Comparison of ENCODE assay signal across 29 cellular contexts in genomic region chr2:180829261-180829660, GRCh38.
DNase-seq lines count a peak whose midpoint lies in the region; ATAC-seq, FAIRE-seq and TF ChIP-seq lines count a peak whose summit lies in the region.
"Had no signal": no experiment of that assay in that cellular context is flagged by ENCODE, and none has a peak within 500 bp of the region (broad histone marks: within the 10 kb centered on the region; RNA-seq: fewer than 3 reads in every experiment).

No MANE protein-coding gene starts in this region.

- H3K4me1 ChIP-seq in HAP-1, result peaks cover 16% of the 10 kb centered on the region
- H3K4me1 ChIP-seq in astrocyte (ENCODE audit: insufficient read depth, low read length), result no peaks in the 10 kb centered on the region
- no peaks in the 10 kb centered on the region for H3K4me1 ChIP-seq in A673 (ENCODE audit: insufficient read depth, low read length, poor library complexity, severe bottlenecking)
- H3K4me1 ChIP-seq: heart left ventricle, suprapubic skin, upper lobe of right lung had no signal

- H3K27me3 ChIP-seq in HAP-1 (ENCODE audit: low read depth), result no peaks in the 10 kb centered on the region
- no peaks in the 10 kb centered on the region for H3K27me3 ChIP-seq in astrocyte (ENCODE audit: insufficient read depth, low read length)
- H3K27me3 ChIP-seq in A673 (replicated peaks; ENCODE audit: insufficient read depth, low read depth, low read length, poor library complexity), result no peaks in the 10 kb centered on the region
- H3K27me3 ChIP-seq: heart left ventricle, MG63, suprapubic skin, upper lobe of right lung had no signal

- no peak overlapping the region for H3K4me2 ChIP-seq in astrocyte (ENCODE audit: low read length)

- CTCF ChIA-PET in A673 (lab: Charles Lee), result no interaction called here

- H3K4me1 Mint-ChIP-seq in astrocyte (ENCODE audit: low read depth, unreplicated experiment), result peaks cover 13% of the 10 kb centered on the region
- H3K4me1 Mint-ChIP-seq: activated CD4-positive, alpha-beta T cell treated with anti-CD3 and anti-CD28 coated beads, Interleukin-2, amount 10 ng/mL, durations not matched to agents 24 days and 14 days; brain; IgD-negative memory B cell; stimulated activated naive B cell treated with anti-CD40 and anti-IgM and Interleukin-4, amounts not matched to agents 10 μg/mL and 1 μg/mL and 100 μg/mL, for 72 hours had no signal

- H3K36me3 ChIP-seq in HAP-1 (replicated peaks) (no peaks in the 10 kb centered on the region), astrocyte (ENCODE audit: insufficient read depth, low read length) (no peaks in the 10 kb centered on the region), A673 (ENCODE audit: insufficient read depth, low read length, poor library complexity, severe bottlenecking) (no peaks in the 10 kb centered on the region)
- H3K36me3 ChIP-seq: heart left ventricle, MG63, suprapubic skin, upper lobe of right lung had no signal

- peak overlapping the region; percentile 26 for H3K27ac Mint-ChIP-seq in astrocyte (ENCODE audit: unreplicated experiment)
- H3K27ac Mint-ChIP-seq: activated CD4-positive, alpha-beta T cell treated with anti-CD3 and anti-CD28 coated beads, Interleukin-2, amount 10 ng/mL, durations not matched to agents 24 days and 14 days; brain; IgD-negative memory B cell; progenitor cell of endocrine pancreas; stimulated activated naive B cell treated with anti-CD40 and anti-IgM and Interleukin-4, amounts not matched to agents 10 μg/mL and 1 μg/mL and 100 μg/mL, for 72 hours; T-helper 2 cell treated with Interferon-gamma antibody and Interleukin-4, amounts not matched to agents 5 μg/mL and 100 μg/mL, for 36 hours had no signal

- BruUV-seq in A673 (replicated peaks; lab: Mats Ljungman, UMichigan), result no TSS peak

- no peaks in the 10 kb centered on the region for H3K27me3 Mint-ChIP-seq in astrocyte (ENCODE audit: low read depth, unreplicated experiment)
- H3K27me3 Mint-ChIP-seq: activated CD4-positive, alpha-beta T cell treated with anti-CD3 and anti-CD28 coated beads, Interleukin-2, amount 10 ng/mL, durations not matched to agents 24 days and 14 days; IgD-negative memory B cell; progenitor cell of endocrine pancreas had no signal

- no peaks in the 10 kb centered on the region for H3K36me3 Mint-ChIP-seq in astrocyte (ENCODE audit: low read depth, unreplicated experiment)
- H3K36me3 Mint-ChIP-seq: brain; IgD-negative memory B cell; stimulated activated naive B cell treated with anti-CD40 and anti-IgM and Interleukin-4, amounts not matched to agents 10 μg/mL and 1 μg/mL and 100 μg/mL, for 72 hours had no signal

- no peaks in the 10 kb centered on the region for H3K9me3 ChIP-seq in HAP-1
- H3K9me3 ChIP-seq in astrocyte (ENCODE audit: insufficient read depth, low read depth, low read length), result no peaks in the 10 kb centered on the region
- no peaks in the 10 kb centered on the region for H3K9me3 ChIP-seq in A673 (ENCODE audit: low read depth, low read length, poor library complexity, severe bottlenecking)
- H3K9me3 ChIP-seq: heart left ventricle, suprapubic skin, upper lobe of right lung had no signal

- peak overlapping the region; percentile 5 for H2AFZ ChIP-seq in astrocyte (ENCODE audit: low read depth, low read length)

- no peak overlapping the region for H3K27ac ChIP-seq in astrocyte (ENCODE audit: low read depth, low read length)
- H3K27ac ChIP-seq in A673 (ENCODE audit: low read depth, low read length, poor library complexity, severe bottlenecking), result no peak overlapping the region
- H3K27ac ChIP-seq: heart left ventricle, HL-60, suprapubic skin, upper lobe of right lung, VCaP had no signal

- in situ Hi-C loops in HAP-1 (cut with MboI; ENCODE audit: low sequenced_read_pairs), result no loop called here

- H3K4me3 Mint-ChIP-seq in astrocyte (ENCODE audit: unreplicated experiment), result no peak overlapping the region
- H3K4me3 Mint-ChIP-seq: activated CD4-positive, alpha-beta T cell treated with anti-CD3 and anti-CD28 coated beads, Interleukin-2, amount 10 ng/mL, durations not matched to agents 24 days and 14 days; activated T-cell treated with anti-CD3 and anti-CD28 coated beads, Interleukin-2, amount 50 U/mL, for 4 hours; brain; IgD-negative memory B cell; stimulated activated naive B cell treated with anti-CD40 and anti-IgM and Interleukin-4, amounts not matched to agents 10 μg/mL and 1 μg/mL and 100 μg/mL, for 72 hours; T-helper 2 cell treated with Interferon-gamma antibody and Interleukin-4, amounts not matched to agents 5 μg/mL and 100 μg/mL, for 36 hours had no signal

- H4K20me1 ChIP-seq in astrocyte (ENCODE audit: insufficient read depth, low read length), result no peaks in the 10 kb centered on the region

- peak; percentile 69 for FAIRE-seq in astrocyte (lab: Jason Lieb, UNC)

- POLR2A ChIA-PET in A673 (lab: Charles Lee; ENCODE audit: low non-redundant PET), result no interaction called here

- no peak for ATAC-seq in HG03159 (IDR thresholded peaks at IDR 0.05; ENCODE audit: unreplicated experiment)
- ATAC-seq: activated T-cell treated with anti-CD3 and anti-CD28 coated beads, Interleukin-2, amount 50 U/mL, for 4 hours; heart left ventricle; Right ventricle myocardium inferior; stimulated activated naive B cell treated with anti-CD40 and anti-IgM and Interleukin-4, amounts not matched to agents 10 μg/mL and 1 μg/mL and 100 μg/mL, for 72 hours; upper lobe of right lung had no signal

- peak; percentile 16 to 52 for DNase-seq in HAP-1 (ENCODE audit: low spot score in 2 of 2)
- peak; percentile 75 for DNase-seq in LoVo (ENCODE audit: low spot score)
- peak; percentile 28 for DNase-seq in astrocyte (ENCODE audit: low read depth)
- peak; percentile 20 for DNase-seq in putamen (ENCODE audit: low spot score)
- DNase-seq in activated naive CD4-positive, alpha-beta T cell (lab: John Stamatoyannopoulos, UW), result no peak
- DNase-seq in activated effector memory CD4-positive, alpha-beta T cell treated with anti-CD3 and anti-CD28 coated beads, Interleukin-2, amount 50 U/mL, for 16 hours, result no peak
- DNase-seq in A673 (ENCODE audit: low spot score), result no peak
- DNase-seq: activated CD4-positive, alpha-beta T cell treated with anti-CD3 and anti-CD28 coated beads, Interleukin-2, amount 10 ng/mL, durations not matched to agents 24 days and 14 days; activated naive CD4-positive, alpha-beta T cell treated with Interleukin-2 at 50 U/mL for 16 hours; activated T-cell treated with anti-CD3 and anti-CD28 coated beads, Interleukin-2, amount 50 U/mL, for 4 hours; Calu3; DMS79 treated with DMSO at 0.1 percent for 48 hours; erythroblast; heart left ventricle; MG63; NCI-H2081; NCI-H748 treated with DMSO at 0.1 percent for 48 hours; stimulated activated CD4-positive, alpha-beta T cell treated with anti-CD3 and anti-CD28 coated beads, Interleukin-15, amount 100 ng/mL, for 24 hours; stimulated activated naive B cell treated with anti-CD40 and anti-IgM and Interleukin-4, amounts not matched to agents 10 μg/mL and 1 μg/mL and 100 μg/mL, for 72 hours; upper lobe of right lung had no signal

- no peaks in the 10 kb centered on the region for H3K79me2 ChIP-seq in astrocyte (ENCODE audit: insufficient read depth, low read length)

- H3K9me3 Mint-ChIP-seq in astrocyte (ENCODE audit: unreplicated experiment), result no peaks in the 10 kb centered on the region
- H3K9me3 Mint-ChIP-seq: T-helper 2 cell treated with Interferon-gamma antibody and Interleukin-4, amounts not matched to agents 5 μg/mL and 100 μg/mL, for 36 hours had no signal

- intact Hi-C loops in A673 (cut with micrococcal nuclease; ENCODE audit: unreplicated experiment), result no loop called here

- H3K4me3 ChIP-seq in HAP-1 (no peak overlapping the region), astrocyte (ENCODE audit: insufficient read depth, low read depth, low read length) (no peak overlapping the region), A673 (ENCODE audit: low read depth, low read length, poor library complexity, severe bottlenecking) (no peak overlapping the region)
- H3K4me3 ChIP-seq: heart left ventricle, MG63, suprapubic skin, upper lobe of right lung had no signal

- no peak overlapping the region for H3K9ac ChIP-seq in astrocyte (ENCODE audit: low read length)

- TF ChIP-seq CTCF in astrocyte (IDR thresholded peaks at IDR 0.05; ENCODE audit: insufficient read depth, low read depth, low read length) (no peak), A673 (conservative IDR thresholded peaks at IDR 0.05; ENCODE audit: low read depth, low read length) (no peak)

Comparison
In these comparisons a context has a peak if more than half of its experiments do, and no peak if none do; other contexts are left out.
1. DNase-seq: peak in HAP-1 (2 of 2), LoVo (single experiment), astrocyte (single experiment) and putamen (single experiment); none in activated naive CD4-positive, alpha-beta T cell (0 of 4), activated effector memory CD4-positive, alpha-beta T cell treated with anti-CD3 and anti-CD28 coated beads, Interleukin-2, amount 50 U/mL, for 16 hours (single experiment) and A673 (single experiment).